Comparison of ENCODE assay signal across 1 cellular context in genomic region chr1:35390600-35391494, GRCh38.
TF ChIP-seq lines count a peak whose summit lies in the region.

No MANE protein-coding gene starts in this region.

TF ChIP-seq in GM23338, 12 proteins besides CTCF, POLR2A, EP300 and RAD21 (continued from another document):
- TF ChIP-seq, protein P1, sequence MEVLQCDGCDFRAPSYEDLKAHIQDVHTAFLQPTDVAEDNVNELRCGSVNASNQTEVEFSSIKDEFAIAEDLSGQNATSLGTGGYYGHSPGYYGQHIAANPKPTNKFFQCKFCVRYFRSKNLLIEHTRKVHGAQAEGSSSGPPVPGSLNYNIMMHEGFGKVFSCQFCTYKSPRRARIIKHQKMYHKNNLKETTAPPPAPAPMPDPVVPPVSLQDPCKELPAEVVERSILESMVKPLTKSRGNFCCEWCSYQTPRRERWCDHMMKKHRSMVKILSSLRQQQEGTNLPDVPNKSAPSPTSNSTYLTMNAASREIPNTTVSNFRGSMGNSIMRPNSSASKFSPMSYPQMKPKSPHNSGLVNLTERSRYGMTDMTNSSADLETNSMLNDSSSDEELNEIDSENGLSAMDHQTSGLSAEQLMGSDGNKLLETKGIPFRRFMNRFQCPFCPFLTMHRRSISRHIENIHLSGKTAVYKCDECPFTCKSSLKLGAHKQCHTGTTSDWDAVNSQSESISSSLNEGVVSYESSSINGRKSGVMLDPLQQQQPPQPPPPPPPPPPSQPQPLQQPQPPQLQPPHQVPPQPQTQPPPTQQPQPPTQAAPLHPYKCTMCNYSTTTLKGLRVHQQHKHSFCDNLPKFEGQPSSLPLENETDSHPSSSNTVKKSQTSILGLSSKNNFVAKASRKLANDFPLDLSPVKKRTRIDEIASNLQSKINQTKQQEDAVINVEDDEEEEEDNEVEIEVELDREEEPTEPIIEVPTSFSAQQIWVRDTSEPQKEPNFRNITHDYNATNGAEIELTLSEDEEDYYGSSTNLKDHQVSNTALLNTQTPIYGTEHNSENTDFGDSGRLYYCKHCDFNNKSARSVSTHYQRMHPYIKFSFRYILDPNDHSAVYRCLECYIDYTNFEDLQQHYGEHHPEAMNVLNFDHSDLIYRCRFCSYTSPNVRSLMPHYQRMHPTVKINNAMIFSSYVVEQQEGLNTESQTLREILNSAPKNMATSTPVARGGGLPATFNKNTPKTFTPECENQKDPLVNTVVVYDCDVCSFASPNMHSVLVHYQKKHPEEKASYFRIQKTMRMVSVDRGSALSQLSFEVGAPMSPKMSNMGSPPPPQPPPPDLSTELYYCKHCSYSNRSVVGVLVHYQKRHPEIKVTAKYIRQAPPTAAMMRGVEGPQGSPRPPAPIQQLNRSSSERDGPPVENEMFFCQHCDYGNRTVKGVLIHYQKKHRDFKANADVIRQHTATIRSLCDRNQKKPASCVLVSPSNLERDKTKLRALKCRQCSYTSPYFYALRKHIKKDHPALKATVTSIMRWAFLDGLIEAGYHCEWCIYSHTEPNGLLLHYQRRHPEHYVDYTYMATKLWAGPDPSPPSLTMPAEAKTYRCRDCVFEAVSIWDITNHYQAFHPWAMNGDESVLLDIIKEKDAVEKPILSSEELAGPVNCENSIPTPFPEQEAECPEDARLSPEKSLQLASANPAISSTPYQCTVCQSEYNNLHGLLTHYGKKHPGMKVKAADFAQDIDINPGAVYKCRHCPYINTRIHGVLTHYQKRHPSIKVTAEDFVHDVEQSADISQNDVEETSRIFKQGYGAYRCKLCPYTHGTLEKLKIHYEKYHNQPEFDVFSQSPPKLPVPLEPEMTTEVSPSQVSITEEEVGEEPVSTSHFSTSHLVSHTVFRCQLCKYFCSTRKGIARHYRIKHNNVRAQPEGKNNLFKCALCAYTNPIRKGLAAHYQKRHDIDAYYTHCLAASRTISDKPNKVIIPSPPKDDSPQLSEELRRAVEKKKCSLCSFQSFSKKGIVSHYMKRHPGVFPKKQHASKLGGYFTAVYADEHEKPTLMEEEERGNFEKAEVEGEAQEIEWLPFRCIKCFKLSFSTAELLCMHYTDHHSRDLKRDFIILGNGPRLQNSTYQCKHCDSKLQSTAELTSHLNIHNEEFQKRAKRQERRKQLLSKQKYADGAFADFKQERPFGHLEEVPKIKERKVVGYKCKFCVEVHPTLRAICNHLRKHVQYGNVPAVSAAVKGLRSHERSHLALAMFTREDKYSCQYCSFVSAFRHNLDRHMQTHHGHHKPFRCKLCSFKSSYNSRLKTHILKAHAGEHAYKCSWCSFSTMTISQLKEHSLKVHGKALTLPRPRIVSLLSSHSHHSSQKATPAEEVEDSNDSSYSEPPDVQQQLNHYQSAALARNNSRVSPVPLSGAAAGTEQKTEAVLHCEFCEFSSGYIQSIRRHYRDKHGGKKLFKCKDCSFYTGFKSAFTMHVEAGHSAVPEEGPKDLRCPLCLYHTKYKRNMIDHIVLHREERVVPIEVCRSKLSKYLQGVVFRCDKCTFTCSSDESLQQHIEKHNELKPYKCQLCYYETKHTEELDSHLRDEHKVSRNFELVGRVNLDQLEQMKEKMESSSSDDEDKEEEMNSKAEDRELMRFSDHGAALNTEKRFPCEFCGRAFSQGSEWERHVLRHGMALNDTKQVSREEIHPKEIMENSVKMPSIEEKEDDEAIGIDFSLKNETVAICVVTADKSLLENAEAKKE (CRISPR knock-in tag; IDR thresholded peaks at IDR 0.05) = peak; percentile 69; the same call in 1 of the 2 replicates
- TF ChIP-seq CREB1 (CRISPR knock-in tag; IDR thresholded peaks at IDR 0.05; ENCODE audit: low read depth) = no peak
